Comparison of ENCODE assay signal across 13 cellular contexts in genomic region chr1:217322834-217323233, GRCh38.
DNase-seq lines count a peak whose midpoint lies in the region; ATAC-seq and TF ChIP-seq lines count a peak whose summit lies in the region.
"Had no signal": no experiment of that assay in that cellular context is flagged by ENCODE, and none has a peak within 500 bp of the region (broad histone marks: within the 10 kb centered on the region; RNA-seq: fewer than 3 reads in every experiment).

No MANE protein-coding gene starts in this region.

- no peak for TF ChIP-seq CTCF in vagina (IDR thresholded peaks at IDR 0.05)

- intact Hi-C loops in vagina (cut with DNase I), result no loop called here

- no peaks in the 10 kb centered on the region for H3K9me3 Mint-ChIP-seq in activated CD4-positive, alpha-beta memory T cell treated with anti-CD3 and anti-CD28 coated beads, Interleukin-2, amount 10 ng/mL, durations not matched to agents 7 days and 5 days
- H3K9me3 Mint-ChIP-seq: stimulated activated naive CD8-positive, alpha-beta T cell treated with anti-CD3 and anti-CD28 coated beads, Interleukin-15, Interleukin-2, amounts not matched to agents 100 ng/mL and 50 ng/mL, for 24 hours had no signal

- H3K27me3 Mint-ChIP-seq in activated CD4-positive, alpha-beta memory T cell treated with anti-CD3 and anti-CD28 coated beads, Interleukin-2, amount 10 ng/mL, durations not matched to agents 7 days and 5 days, result no peaks in the 10 kb centered on the region
- H3K27me3 Mint-ChIP-seq: stimulated activated naive CD8-positive, alpha-beta T cell treated with anti-CD3 and anti-CD28 coated beads, Interleukin-15, Interleukin-2, amounts not matched to agents 100 ng/mL and 50 ng/mL, for 24 hours had no signal

- POLR2A ChIA-PET in activated CD4-positive, alpha-beta memory T cell treated with anti-CD3 and anti-CD28 coated beads, Interleukin-2, amount 10 ng/mL, durations not matched to agents 7 days and 5 days (lab: Charles Lee), result no interaction called here

- no peaks in the 10 kb centered on the region for H3K36me3 ChIP-seq in vagina

- no peaks in the 10 kb centered on the region for H3K4me1 Mint-ChIP-seq in activated CD4-positive, alpha-beta memory T cell treated with anti-CD3 and anti-CD28 coated beads, Interleukin-2, amount 10 ng/mL, durations not matched to agents 7 days and 5 days

- DNase-seq in NOMO-1 treated with DMSO at 0.1 percent for 48 hours (lab: John Stamatoyannopoulos, UW; ENCODE audit: unreplicated experiment) (peak; percentile 83), T-helper 9 cell (no peak), NCI-H82 treated with DMSO at 0.1 percent for 48 hours (lab: John Stamatoyannopoulos, UW; ENCODE audit: unreplicated experiment) (no peak), vagina (ENCODE audit: extremely low spot score in 2 of 2) (no peak)
- DNase-seq in activated CD4-positive, alpha-beta memory T cell treated with anti-CD3 and anti-CD28 coated beads, Interleukin-2, amount 10 ng/mL, durations not matched to agents 7 days and 5 days, result no peak
- DNase-seq: activated naive CD4-positive, alpha-beta T cell had no signal

- H3K27ac ChIP-seq in vagina, result no peak overlapping the region
- H3K27ac ChIP-seq: C4-2B, hepatocyte, skin epidermis had no signal

- no peaks in the 10 kb centered on the region for H3K4me1 ChIP-seq in vagina

- CTCF ChIA-PET in activated CD4-positive, alpha-beta memory T cell treated with anti-CD3 and anti-CD28 coated beads, Interleukin-2, amount 10 ng/mL, durations not matched to agents 7 days and 5 days (lab: Charles Lee), result no interaction called here

- H3K27me3 ChIP-seq in vagina, result no peaks in the 10 kb centered on the region
- H3K27me3 ChIP-seq: hepatocyte had no signal

- no peaks in the 10 kb centered on the region for H3K36me3 Mint-ChIP-seq in activated CD4-positive, alpha-beta memory T cell treated with anti-CD3 and anti-CD28 coated beads, Interleukin-2, amount 10 ng/mL, durations not matched to agents 7 days and 5 days (ENCODE audit: low read depth)

- peak; percentile 100 for ATAC-seq in GM18519 (IDR thresholded peaks at IDR 0.05; ENCODE audit: low FRiP score, unreplicated experiment)
- peak; percentile 100 for ATAC-seq in GM21515 (IDR thresholded peaks at IDR 0.05; ENCODE audit: unreplicated experiment)
- peak; percentile 100 for ATAC-seq in HG03095 (IDR thresholded peaks at IDR 0.05; ENCODE audit: unreplicated experiment)

- no peak overlapping the region for H3K27ac Mint-ChIP-seq in activated CD4-positive, alpha-beta memory T cell treated with anti-CD3 and anti-CD28 coated beads, Interleukin-2, amount 10 ng/mL, durations not matched to agents 7 days and 5 days
- H3K27ac Mint-ChIP-seq: stimulated activated naive CD8-positive, alpha-beta T cell treated with anti-CD3 and anti-CD28 coated beads, Interleukin-15, Interleukin-2, amounts not matched to agents 100 ng/mL and 50 ng/mL, for 24 hours had no signal

- TF ChIP-seq POLR2A in vagina (IDR thresholded peaks at IDR 0.05), result no peak

- H3K4me3 Mint-ChIP-seq in activated CD4-positive, alpha-beta memory T cell treated with anti-CD3 and anti-CD28 coated beads, Interleukin-2, amount 10 ng/mL, durations not matched to agents 7 days and 5 days, result no peak overlapping the region
- H3K4me3 Mint-ChIP-seq: stimulated activated naive CD8-positive, alpha-beta T cell treated with anti-CD3 and anti-CD28 coated beads, Interleukin-15, Interleukin-2, amounts not matched to agents 100 ng/mL and 50 ng/mL, for 24 hours had no signal

- H3K9me3 ChIP-seq in vagina, result no peaks in the 10 kb centered on the region

- no peak overlapping the region for H3K4me3 ChIP-seq in vagina
- H3K4me3 ChIP-seq: hepatocyte, skin epidermis had no signal
